Comparison of ENCODE assay signal across 2 cellular contexts in the genomic region with DNA sequence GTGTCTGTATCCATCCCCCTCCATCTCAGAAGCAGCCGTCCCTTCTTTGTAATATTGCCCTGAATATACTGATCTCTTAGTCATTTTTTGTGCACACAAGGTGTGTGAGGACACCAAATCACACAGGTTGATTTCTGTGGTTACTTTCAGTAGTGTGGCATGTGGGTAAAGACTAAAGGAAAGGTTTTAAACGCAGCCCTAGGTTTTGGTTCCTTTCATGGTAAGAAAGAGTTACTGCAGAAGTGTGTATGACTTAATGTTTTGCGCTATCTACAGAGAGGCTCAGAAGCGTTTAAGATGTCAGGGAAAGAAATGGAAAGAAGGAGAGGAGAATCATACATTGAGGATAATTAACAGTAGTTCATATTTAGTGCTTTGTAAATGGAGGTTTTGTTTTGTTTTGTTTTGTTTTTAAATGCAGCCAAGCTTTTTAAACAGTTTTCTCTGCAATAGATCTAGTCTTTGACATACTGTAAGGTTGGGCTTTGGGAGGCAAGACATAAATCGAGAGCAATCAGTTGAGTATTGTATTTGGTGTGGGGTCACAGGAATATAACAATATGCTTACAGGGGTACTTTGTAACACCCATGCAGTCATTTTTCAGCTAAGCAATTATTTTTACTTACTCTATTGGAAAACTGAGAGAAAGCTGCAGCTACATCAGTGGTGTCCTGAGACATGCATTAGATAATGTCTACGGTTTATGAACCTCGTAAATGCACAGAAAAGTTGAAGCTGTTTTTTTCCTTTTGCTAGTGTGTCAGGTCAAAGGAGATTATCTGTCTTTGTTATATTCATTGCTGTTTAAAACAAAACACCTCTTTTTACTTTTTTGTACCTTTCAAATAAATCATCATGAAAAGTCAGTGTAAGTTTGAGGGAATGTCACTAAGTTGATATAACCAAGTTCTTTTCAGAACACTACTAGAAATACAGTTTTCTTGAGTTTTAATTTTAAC.
TF ChIP-seq lines count a peak whose summit lies in the region.

No MANE protein-coding gene starts in this region.

TF ChIP-seq in GM12878, 131 proteins besides CTCF, POLR2A, EP300 and RAD21 (continued from another document):
- no peak for TF ChIP-seq BRCA1 (IDR thresholded peaks at IDR 0.05; ENCODE audit: low read depth, low read length)

TF ChIP-seq in neural cell, 6 proteins besides CTCF, POLR2A, EP300 and RAD21 (continued from another document):
- no peak for TF ChIP-seq SMC3 (conservative IDR thresholded peaks at IDR 0.05; ENCODE audit: poor library complexity)
- TF ChIP-seq, protein P1, sequence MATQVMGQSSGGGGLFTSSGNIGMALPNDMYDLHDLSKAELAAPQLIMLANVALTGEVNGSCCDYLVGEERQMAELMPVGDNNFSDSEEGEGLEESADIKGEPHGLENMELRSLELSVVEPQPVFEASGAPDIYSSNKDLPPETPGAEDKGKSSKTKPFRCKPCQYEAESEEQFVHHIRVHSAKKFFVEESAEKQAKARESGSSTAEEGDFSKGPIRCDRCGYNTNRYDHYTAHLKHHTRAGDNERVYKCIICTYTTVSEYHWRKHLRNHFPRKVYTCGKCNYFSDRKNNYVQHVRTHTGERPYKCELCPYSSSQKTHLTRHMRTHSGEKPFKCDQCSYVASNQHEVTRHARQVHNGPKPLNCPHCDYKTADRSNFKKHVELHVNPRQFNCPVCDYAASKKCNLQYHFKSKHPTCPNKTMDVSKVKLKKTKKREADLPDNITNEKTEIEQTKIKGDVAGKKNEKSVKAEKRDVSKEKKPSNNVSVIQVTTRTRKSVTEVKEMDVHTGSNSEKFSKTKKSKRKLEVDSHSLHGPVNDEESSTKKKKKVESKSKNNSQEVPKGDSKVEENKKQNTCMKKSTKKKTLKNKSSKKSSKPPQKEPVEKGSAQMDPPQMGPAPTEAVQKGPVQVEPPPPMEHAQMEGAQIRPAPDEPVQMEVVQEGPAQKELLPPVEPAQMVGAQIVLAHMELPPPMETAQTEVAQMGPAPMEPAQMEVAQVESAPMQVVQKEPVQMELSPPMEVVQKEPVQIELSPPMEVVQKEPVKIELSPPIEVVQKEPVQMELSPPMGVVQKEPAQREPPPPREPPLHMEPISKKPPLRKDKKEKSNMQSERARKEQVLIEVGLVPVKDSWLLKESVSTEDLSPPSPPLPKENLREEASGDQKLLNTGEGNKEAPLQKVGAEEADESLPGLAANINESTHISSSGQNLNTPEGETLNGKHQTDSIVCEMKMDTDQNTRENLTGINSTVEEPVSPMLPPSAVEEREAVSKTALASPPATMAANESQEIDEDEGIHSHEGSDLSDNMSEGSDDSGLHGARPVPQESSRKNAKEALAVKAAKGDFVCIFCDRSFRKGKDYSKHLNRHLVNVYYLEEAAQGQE (IDR thresholded peaks at IDR 0.05; ENCODE audit: borderline replicate concordance), result peak; percentile 19
- TF ChIP-seq TAF1 (IDR thresholded peaks at IDR 0.05; ENCODE audit: low read depth), result no peak
- no peak for TF ChIP-seq POLR2AphosphoS5 (IDR thresholded peaks at IDR 0.05)
- no peak for TF ChIP-seq EZH2 (IDR thresholded peaks at IDR 0.05; ENCODE audit: borderline replicate concordance, insufficient read depth, low read length, poor library complexity, severe bottlenecking)
